Comparison of ENCODE assay signal across 12 cellular contexts in the genomic region with DNA sequence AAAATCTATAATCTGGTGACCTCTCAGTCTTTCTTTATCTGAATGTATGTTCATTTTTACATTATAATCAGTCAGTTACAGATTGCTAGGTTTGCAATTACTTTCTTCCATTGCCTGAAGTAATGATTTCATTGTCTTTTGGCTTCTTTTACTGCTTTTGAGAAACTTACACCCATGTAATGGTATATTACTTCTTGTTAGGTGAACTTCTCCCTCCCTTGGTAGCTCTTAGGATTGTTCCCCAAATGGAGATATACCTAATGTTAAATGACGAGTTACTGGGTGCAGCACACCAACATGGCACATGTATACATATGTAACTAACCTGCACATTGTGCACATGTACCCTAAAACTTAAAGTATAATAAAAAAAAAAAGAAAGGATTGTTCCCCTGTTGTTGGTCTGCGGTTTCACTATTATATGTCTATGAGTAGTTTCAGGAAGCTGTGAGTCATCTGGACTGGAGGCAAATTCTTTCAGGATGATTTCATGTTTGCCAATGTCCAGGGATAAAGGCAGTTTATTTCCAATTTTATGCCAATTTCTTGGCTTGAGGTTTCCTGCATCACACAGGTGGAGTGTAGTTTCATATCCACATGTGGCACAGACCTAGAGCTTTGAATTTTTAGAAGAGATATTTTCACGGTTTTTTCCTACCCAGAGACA. TPM values are rescaled to one million over a fixed set of nuclear protein-coding genes. Genes with fewer than 3 reads are reported as not detected.
DNase-seq lines count a peak whose midpoint lies in the region; ATAC-seq and FAIRE-seq lines count a peak whose summit lies in the region.
"Had no signal": no experiment of that assay in that cellular context is flagged by ENCODE, and none has a peak within 500 bp of the region (broad histone marks: within the 10 kb centered on the region; RNA-seq: fewer than 3 reads in every experiment).

No MANE protein-coding gene starts in this region.

- intact Hi-C loops in posterior cingulate gyrus (cut with DNase I) = no loop called here

- no peaks in the 10 kb centered on the region for H3K36me3 ChIP-seq in mesodermal cell (ENCODE audit: control insufficient read depth, insufficient read depth, low read length)
- H3K36me3 ChIP-seq: adrenal gland had no signal

- H3K4me1 ChIP-seq in mesodermal cell (ENCODE audit: control insufficient read depth, insufficient read depth, low read length, poor library complexity, severe bottlenecking) = peaks cover 11% of the 10 kb centered on the region
- H3K4me1 ChIP-seq: adrenal gland had no signal

- H3K9me3 ChIP-seq in mesodermal cell (ENCODE audit: control insufficient read depth, low read length) = no peaks in the 10 kb centered on the region
- H3K9me3 ChIP-seq: adrenal gland had no signal

- ATAC-seq in GM21786 (IDR thresholded peaks at IDR 0.05; ENCODE audit: unreplicated experiment) = no peak
- ATAC-seq: CD8-positive, alpha-beta T cell had no signal

- peak; percentile 10 for FAIRE-seq in colon (lab: Jason Lieb, UNC)

- peak; percentile 25 for DNase-seq in COLO829 (ENCODE audit: low spot score)
- peak; percentile 36 for DNase-seq in NCI-H460 (ENCODE audit: extremely low read depth, low read depth)
- DNase-seq in posterior cingulate gyrus = no peak
- DNase-seq in COR-L47 (lab: John Stamatoyannopoulos, UW) = no peak
- DNase-seq in NCI-H1105 treated with DMSO at 0.1 percent for 48 hours (lab: John Stamatoyannopoulos, UW) = no peak
- DNase-seq: adrenal gland; CD8-positive, alpha-beta T cell; NCI-H510A treated with DMSO at 0.1 percent for 48 hours; stimulated activated naive CD4-positive, alpha-beta T cell had no signal

- H3K27ac ChIP-seq in mesodermal cell (ENCODE audit: low read depth, low read length, severe bottlenecking) = peak overlapping the region; percentile 10
- H3K27ac ChIP-seq: adrenal gland had no signal

- no CpG with 5 or more reads among the region's 3 CpGs for WGBS in mesodermal cell (ENCODE audit: insufficient coverage in 2 of 2), 2 experiments

- no peak overlapping the region for H3K4me3 ChIP-seq in mesodermal cell (ENCODE audit: extremely low read depth, insufficient read depth, low read length, poor library complexity, severe bottlenecking)
- H3K4me3 ChIP-seq: adrenal gland had no signal

RNA-seq across cellular contexts. Expression of gene SPANXC, which starts 21.8 kb away (rescaled TPM):
- not detected in 2 replicates for total RNA-seq in NCI-H460 (2014; rRNA removed; shearing (Covaris generic))
- not detected in 2 replicates for polyA plus RNA-seq in NCI-H460 (2014; cell fraction: nucleus; rRNA removed)
- polyA plus RNA-seq in mesodermal cell (2013, experiment 1 of 2) = not detected
- not detected for polyA plus RNA-seq in mesodermal cell (2013, experiment 2 of 2)
- total RNA-seq: adrenal gland; CD8-positive, alpha-beta T cell had no signal
- polyA plus RNA-seq: adrenal gland had no signal

RNA-seq across cellular contexts. Expression of gene LDOC1, which starts 43.5 kb away (rescaled TPM):
- total RNA-seq in NCI-H460 (2014; rRNA removed; shearing (Covaris generic)) = 10.2 and 14.2 TPM in 2 replicates
- 5.5 and 6.8 TPM in 2 replicates for polyA plus RNA-seq in NCI-H460 (2014; cell fraction: nucleus; rRNA removed)
- 47.8 TPM for polyA plus RNA-seq in mesodermal cell (2013, experiment 1 of 2)
- 45.3 TPM for polyA plus RNA-seq in mesodermal cell (2013, experiment 2 of 2)

Comparison
In these comparisons a context has a peak if more than half of its experiments do, and no peak if none do; other contexts are left out.
1. DNase-seq: peak in COLO829 (single experiment) and NCI-H460 (single experiment); none in posterior cingulate gyrus (0 of 10), COR-L47 (single experiment) and NCI-H1105 treated with DMSO at 0.1 percent for 48 hours (single experiment).